ENCODE assay signal across 31 cellular contexts in genomic region chr6:52183131-52183530, GRCh38. TPM values are rescaled to one million over a fixed set of nuclear protein-coding genes. Genes with fewer than 3 reads are reported as not detected.
DNase-seq lines count a peak whose midpoint lies in the region; ATAC-seq and TF ChIP-seq lines count a peak whose summit lies in the region.
"Had no signal": no experiment of that assay in that cellular context is flagged by ENCODE, and none has a peak within 500 bp of the region (broad histone marks: within the 10 kb centered on the region; RNA-seq: fewer than 3 reads in every experiment).

No MANE protein-coding gene starts in this region.

- H3K79me2 ChIP-seq in neural progenitor cell (ENCODE audit: low read depth): no peaks in the 10 kb centered on the region

- peak; percentile 36 for DNase-seq in ELF-1 (ENCODE audit: low read depth, low spot score)
- DNase-seq in LHCN-M2 (ENCODE audit: low read depth): peak; percentile 24
- peak; percentile 17 to 56 for DNase-seq in SJCRH30
- DNase-seq in neural progenitor cell (ENCODE audit: low spot score): peak; percentile 23
- no peak for DNase-seq in breast epithelium (ENCODE audit: low spot score in 2 of 2)
- DNase-seq in activated CD8-positive, alpha-beta memory T cell treated with anti-CD3 and anti-CD28 coated beads, Interleukin-2, amount 10 ng/mL, durations not matched to agents 7 days and 5 days: no peak
- DNase-seq: activated CD4-positive, CD25-positive, alpha-beta regulatory T cell; activated gamma-delta T cell; activated naive CD8-positive, alpha-beta T cell treated with anti-CD3 and anti-CD28 coated beads, Interleukin-2, amount 10 ng/mL, durations not matched to agents 7 days and 5 days; activated T-cell treated with anti-CD3 and anti-CD28 coated beads, Interleukin-2, amount 50 U/mL, for 4 hours; aorta; COR-L47; DND-41; effector memory CD8-positive, alpha-beta T cell; erythroblast; islet precursor cell; naive B cell; NCI-H1694 treated with DMSO at 0.1 percent for 48 hours; NCI-H345; nucleus accumbens; stimulated activated CD4-positive, alpha-beta T cell treated with anti-CD3 and anti-CD28 coated beads, Interleukin-15, amount 100 ng/mL, for 24 hours; stimulated activated CD4-positive, alpha-beta T cell treated with anti-CD3 and anti-CD28 coated beads, Interleukin-4, amount 100 ng/mL, for 4 hours; upper lobe of right lung had no signal

- intact Hi-C loops in breast epithelium (cut with DNase I; ENCODE audit: low total_unique reads): no loop called here

- no peaks in the 10 kb centered on the region for H4K20me1 ChIP-seq in neural progenitor cell (ENCODE audit: low read depth)
- H4K20me1 ChIP-seq: BLaER1 had no signal

- H3K27me3 Mint-ChIP-seq in neural progenitor cell (ENCODE audit: insufficient read depth, low read depth): no peaks in the 10 kb centered on the region
- H3K27me3 Mint-ChIP-seq in activated CD8-positive, alpha-beta memory T cell treated with anti-CD3 and anti-CD28 coated beads, Interleukin-2, amount 10 ng/mL, durations not matched to agents 7 days and 5 days: peaks cover 83% of the 10 kb centered on the region

- H3K27me3 ChIP-seq in SJCRH30 (no peaks in the 10 kb centered on the region), neural progenitor cell (no peaks in the 10 kb centered on the region), breast epithelium (no peaks in the 10 kb centered on the region)
- H3K27me3 ChIP-seq: BLaER1 had no signal

- H3K36me3 Mint-ChIP-seq in neural progenitor cell: no peaks in the 10 kb centered on the region
- no peaks in the 10 kb centered on the region for H3K36me3 Mint-ChIP-seq in activated CD8-positive, alpha-beta memory T cell treated with anti-CD3 and anti-CD28 coated beads, Interleukin-2, amount 10 ng/mL, durations not matched to agents 7 days and 5 days
- H3K36me3 Mint-ChIP-seq: activated naive CD8-positive, alpha-beta T cell treated with anti-CD3 and anti-CD28 coated beads, Interleukin-2, amount 10 ng/mL, durations not matched to agents 7 days and 5 days; naive B cell had no signal

- TF ChIP-seq CTCF in neural progenitor cell (IDR thresholded peaks at IDR 0.05): no peak
- TF ChIP-seq CTCF in breast epithelium (IDR thresholded peaks at IDR 0.05): no peak

- no peak overlapping the region for H3K4me3 Mint-ChIP-seq in neural progenitor cell
- no peak overlapping the region for H3K4me3 Mint-ChIP-seq in activated CD8-positive, alpha-beta memory T cell treated with anti-CD3 and anti-CD28 coated beads, Interleukin-2, amount 10 ng/mL, durations not matched to agents 7 days and 5 days
- H3K4me3 Mint-ChIP-seq: activated naive CD8-positive, alpha-beta T cell treated with anti-CD3 and anti-CD28 coated beads, Interleukin-2, amount 10 ng/mL, durations not matched to agents 7 days and 5 days; activated T-cell treated with anti-CD3 and anti-CD28 coated beads, Interleukin-2, amount 50 U/mL, for 4 hours; effector memory CD8-positive, alpha-beta T cell; naive B cell had no signal

- no peak overlapping the region for H3K27ac ChIP-seq in SJCRH30
- no peak overlapping the region for H3K27ac ChIP-seq in neural progenitor cell
- no peak overlapping the region for H3K27ac ChIP-seq in breast epithelium
- H3K27ac ChIP-seq: BLaER1, coronary artery, prostate gland, upper lobe of right lung had no signal

- no peak overlapping the region for H3K4me3 ChIP-seq in SJCRH30
- no peak overlapping the region for H3K4me3 ChIP-seq in neural progenitor cell
- no peak overlapping the region for H3K4me3 ChIP-seq in breast epithelium
- H3K4me3 ChIP-seq: BLaER1, coronary artery, prostate gland, upper lobe of right lung had no signal

- H3K9me3 Mint-ChIP-seq in neural progenitor cell: peaks cover 2% of the 10 kb centered on the region
- H3K9me3 Mint-ChIP-seq in activated CD8-positive, alpha-beta memory T cell treated with anti-CD3 and anti-CD28 coated beads, Interleukin-2, amount 10 ng/mL, durations not matched to agents 7 days and 5 days (ENCODE audit: low read depth): no peaks in the 10 kb centered on the region
- H3K9me3 Mint-ChIP-seq: activated T-cell treated with anti-CD3 and anti-CD28 coated beads, Interleukin-2, amount 50 U/mL, for 4 hours; effector memory CD8-positive, alpha-beta T cell had no signal

- no peaks in the 10 kb centered on the region for H3F3A ChIP-seq in neural progenitor cell (ENCODE audit: low read depth)

- no peak for TF ChIP-seq POLR2A in breast epithelium (IDR thresholded peaks at IDR 0.05)

- peaks cover 9% of the 10 kb centered on the region for H3K4me1 Mint-ChIP-seq in neural progenitor cell
- H3K4me1 Mint-ChIP-seq in activated CD8-positive, alpha-beta memory T cell treated with anti-CD3 and anti-CD28 coated beads, Interleukin-2, amount 10 ng/mL, durations not matched to agents 7 days and 5 days: peaks cover 11% of the 10 kb centered on the region
- H3K4me1 Mint-ChIP-seq: naive B cell had no signal

- H3K9me3 ChIP-seq in SJCRH30 (replicated peaks) (no peaks in the 10 kb centered on the region), neural progenitor cell (ENCODE audit: low read depth) (no peaks in the 10 kb centered on the region), breast epithelium (no peaks in the 10 kb centered on the region)
- H3K9me3 ChIP-seq: BLaER1, prostate gland, upper lobe of right lung had no signal

- no peak overlapping the region for H3K9ac ChIP-seq in neural progenitor cell
- H3K9ac ChIP-seq: BLaER1 had no signal

- CTCF ChIA-PET in activated CD8-positive, alpha-beta memory T cell treated with anti-CD3 and anti-CD28 coated beads, Interleukin-2, amount 10 ng/mL, durations not matched to agents 7 days and 5 days (lab: Charles Lee): no interaction called here

- H3K4me1 ChIP-seq in SJCRH30: peaks cover 7% of the 10 kb centered on the region
- peaks cover 7% of the 10 kb centered on the region for H3K4me1 ChIP-seq in neural progenitor cell
- no peaks in the 10 kb centered on the region for H3K4me1 ChIP-seq in breast epithelium
- H3K4me1 ChIP-seq: prostate gland, upper lobe of right lung had no signal

- H3K4me2 ChIP-seq in neural progenitor cell: no peak overlapping the region
- H3K4me2 ChIP-seq: BLaER1 had no signal

- no peak overlapping the region for H2AFZ ChIP-seq in neural progenitor cell (replicated peaks)

- no peak overlapping the region for H3K27ac Mint-ChIP-seq in neural progenitor cell
- H3K27ac Mint-ChIP-seq in activated CD8-positive, alpha-beta memory T cell treated with anti-CD3 and anti-CD28 coated beads, Interleukin-2, amount 10 ng/mL, durations not matched to agents 7 days and 5 days: no peak overlapping the region
- H3K27ac Mint-ChIP-seq: activated naive CD8-positive, alpha-beta T cell treated with anti-CD3 and anti-CD28 coated beads, Interleukin-2, amount 10 ng/mL, durations not matched to agents 7 days and 5 days; effector memory CD8-positive, alpha-beta T cell had no signal

- no peak for ATAC-seq in HG02885 (IDR thresholded peaks at IDR 0.05; ENCODE audit: poor library complexity, unreplicated experiment)
- ATAC-seq in activated CD8-positive, alpha-beta memory T cell treated with anti-CD3 and anti-CD28 coated beads, Interleukin-2, amount 10 ng/mL, durations not matched to agents 7 days and 5 days: no peak
- ATAC-seq: activated T-cell treated with anti-CD3 and anti-CD28 coated beads, Interleukin-2, amount 50 U/mL, for 4 hours; effector memory CD8-positive, alpha-beta T cell; upper lobe of right lung had no signal

- H3K36me3 ChIP-seq in SJCRH30 (no peaks in the 10 kb centered on the region), neural progenitor cell (no peaks in the 10 kb centered on the region), breast epithelium (no peaks in the 10 kb centered on the region)
- H3K36me3 ChIP-seq: BLaER1, prostate gland, upper lobe of right lung had no signal

RNA-seq across cellular contexts. Expression of gene IL17A, which starts 3.0 kb away (rescaled TPM):
- total RNA-seq in LHCN-M2 (2014; rRNA removed) (not detected in 2 replicates), neural progenitor cell (ENCODE audit: low replicate concordance) (not detected in 2 replicates), breast epithelium (not detected)
- not detected for polyA plus RNA-seq in LHCN-M2 (2012)
- total RNA-seq in SJCRH30 (2014; rRNA removed; shearing (Covaris generic)): not detected in 2 replicates
- total RNA-seq in activated CD8-positive, alpha-beta memory T cell treated with anti-CD3 and anti-CD28 coated beads, Interleukin-2, amount 10 ng/mL, durations not matched to agents 7 days and 5 days: not detected
- total RNA-seq: activated naive CD8-positive, alpha-beta T cell treated with anti-CD3 and anti-CD28 coated beads, Interleukin-2, amount 10 ng/mL, durations not matched to agents 7 days and 5 days; aorta; cardiac septum; liver; OCI-LY7; prostate gland; T-helper 1 cell treated with Interleukin-12 subunit alpha and Interleukin-12 subunit beta and Interleukin-4 antibody, amounts not matched to agents 30 ng/mL and 1 ng/mL, for 36 hours; upper lobe of right lung had no signal
- polyA plus RNA-seq: aorta, liver had no signal

Comparison
In these comparisons a context has a peak if more than half of its experiments do, and no peak if none do; other contexts are left out.
1. DNase-seq: peak in ELF-1 (single experiment), LHCN-M2 (single experiment), SJCRH30 (2 of 2) and neural progenitor cell (single experiment); none in breast epithelium (0 of 2) and activated CD8-positive, alpha-beta memory T cell treated with anti-CD3 and anti-CD28 coated beads, Interleukin-2, amount 10 ng/mL, durations not matched to agents 7 days and 5 days (single experiment).